In the genomic region with DNA sequence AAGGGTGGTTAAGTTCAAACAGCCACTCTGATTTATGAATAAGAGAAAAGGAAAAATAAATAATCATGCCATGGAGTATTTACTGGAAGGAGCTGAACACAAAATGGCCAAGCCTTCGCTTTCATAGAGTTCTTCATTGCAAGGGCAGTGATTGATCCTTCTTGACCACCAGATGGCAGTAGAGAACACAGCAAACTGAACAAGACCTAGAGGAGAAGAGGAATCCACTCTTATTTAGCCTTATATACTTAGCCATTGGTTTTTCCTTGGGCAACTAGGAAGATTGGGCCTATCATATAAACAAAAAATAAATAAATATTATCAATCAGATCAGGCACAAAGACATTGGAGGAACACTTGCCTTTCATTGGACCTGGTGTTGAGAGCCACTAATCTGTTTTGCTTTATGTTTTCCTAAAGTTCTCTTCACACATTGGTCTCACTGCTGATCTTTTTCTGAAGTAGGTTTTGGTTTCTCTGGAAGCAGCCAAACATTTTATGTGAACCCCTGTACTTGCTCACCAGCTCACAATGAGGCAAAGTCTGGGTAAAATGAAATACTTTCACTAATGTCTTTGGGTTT, we compare ENCODE assay signal across 8 cellular contexts. TPM values are rescaled to one million over a fixed set of nuclear protein-coding genes. Genes with fewer than 3 reads are reported as not detected.
DNase-seq lines count a peak whose midpoint lies in the region; ATAC-seq and TF ChIP-seq lines count a peak whose summit lies in the region.

No MANE protein-coding gene starts in this region.

- H3K27me3 ChIP-seq in KMS-11 (ENCODE audit: insufficient read depth, low read depth) (no peaks in the 10 kb centered on the region), dorsolateral prefrontal cortex (no peaks in the 10 kb centered on the region), lower lobe of right lung (ENCODE audit: low read depth) (no peaks in the 10 kb centered on the region), upper lobe of left lung (no peaks in the 10 kb centered on the region)

- TF ChIP-seq CTCF in 22Rv1 (IDR thresholded peaks at IDR 0.05), result peak; percentile 95
- TF ChIP-seq CTCF in KMS-11 (conservative IDR thresholded peaks at IDR 0.05; ENCODE audit: low read depth, low read length), result peak; percentile 93
- peak; percentile 85 to 99 (median 96) for TF ChIP-seq CTCF in dorsolateral prefrontal cortex (IDR thresholded peaks at IDR 0.05 in 54 of 56, conservative IDR thresholded peaks at IDR 0.05 in 2 of 56; ENCODE audit: low read depth in 1 of 56, partially characterized antibody in 56 of 56)
- peak; percentile 86 for TF ChIP-seq CTCF in lower lobe of right lung (IDR thresholded peaks at IDR 0.05)
- peak; percentile 59 to 82 (median 78) for TF ChIP-seq CTCF in upper lobe of left lung (IDR thresholded peaks at IDR 0.05)

- intact Hi-C loops in dorsolateral prefrontal cortex (cut with DNase I) (loop anchor here in 1 of 2 donors (2.0 to 10.0 kb wide), 2 partner anchors 58 to 610 kb away; a partner anchor contains a TSS), lower lobe of right lung (cut with DNase I) (no loop called here)

- no peak for TF ChIP-seq POLR2A in upper lobe of left lung (IDR thresholded peaks at IDR 0.05)

- DNase-seq in G401 (ENCODE audit: low spot score) (peak; percentile 72), RKO (ENCODE audit: low spot score) (peak; percentile 83), dorsolateral prefrontal cortex (peak in 4 of 10 donors; percentile 7 to 58 (median 29)), lower lobe of right lung (no peak), upper lobe of left lung (peak in 1 of 2 donors; percentile 40)

- 3 to 7% methylated on average over 1 of the region's 1 CpG for WGBS in upper lobe of left lung, 2 donors

- peak overlapping the region; percentile 56 for H2AFZ ChIP-seq in KMS-11 (ENCODE audit: low read depth)

- H3K4me3 ChIP-seq in KMS-11 (IDR thresholded peaks at IDR 0.05; ENCODE audit: insufficient read depth, low read depth, low read length), result no peak overlapping the region
- no peak overlapping the region for H3K4me3 ChIP-seq in dorsolateral prefrontal cortex
- H3K4me3 ChIP-seq in lower lobe of right lung, result no peak overlapping the region
- H3K4me3 ChIP-seq in upper lobe of left lung, result no peak overlapping the region

- H4K20me1 ChIP-seq in KMS-11 (ENCODE audit: insufficient read depth), result no peaks in the 10 kb centered on the region

- peak; percentile 65 for ATAC-seq in GM21825 (IDR thresholded peaks at IDR 0.05; ENCODE audit: unreplicated experiment)
- ATAC-seq in lower lobe of right lung, result peak; percentile 90 to 96
- peak; percentile 85 to 89 for ATAC-seq in upper lobe of left lung (ENCODE audit: low FRiP score in 2 of 2)

- no peaks in the 10 kb centered on the region for H3K9me3 ChIP-seq in lower lobe of right lung
- H3K9me3 ChIP-seq in upper lobe of left lung, result no peaks in the 10 kb centered on the region

- no peak for TF ChIP-seq EP300 in upper lobe of left lung (IDR thresholded peaks at IDR 0.05)

- H3K27ac ChIP-seq in 22Rv1 (no peak overlapping the region), KMS-11 (peak overlapping the region; percentile 74; the same call in 1 of the 2 replicates), dorsolateral prefrontal cortex (peak overlapping the region in 3 of 59 donors; percentile 1 to 43 (median 42)), lower lobe of right lung (no peak overlapping the region), upper lobe of left lung (no peak overlapping the region)

- 0 out of 2 replicates have a peak overlapping the region, but pooled peaks have one; percentile 29 for H3K9ac ChIP-seq in KMS-11

- H3K4me2 ChIP-seq in KMS-11, result peak overlapping the region; percentile 72

- H3K36me3 ChIP-seq in KMS-11 (ENCODE audit: insufficient read depth) (no peaks in the 10 kb centered on the region), lower lobe of right lung (no peaks in the 10 kb centered on the region), upper lobe of left lung (no peaks in the 10 kb centered on the region)

- in situ Hi-C loops in G401 (cut with HindIII; ENCODE audit: low sequenced_read_pairs), result no loop called here

- H3K79me2 ChIP-seq in KMS-11 (ENCODE audit: insufficient read depth, low read depth), result no peaks in the 10 kb centered on the region

- H3K4me1 ChIP-seq in KMS-11 (ENCODE audit: low read depth, poor library complexity, severe bottlenecking) (peaks cover 32% of the 10 kb centered on the region), lower lobe of right lung (peaks cover 10% of the 10 kb centered on the region), upper lobe of left lung (peaks cover 0 to 4% (median 2%) of the 10 kb centered on the region in 4 donors)

RNA-seq across cellular contexts. Expression of a gene that starts 58.0 kb away (rescaled TPM):
- total RNA-seq in G401 (2014; rRNA removed; shearing (Covaris generic)), result not detected in 2 replicates
- total RNA-seq in dorsolateral prefrontal cortex (100 to 1,000 TPM in 1 of 120 experiments, 10 to 100 TPM in 119; 11.2 to 111 (median 56.5) TPM), lower lobe of right lung (64.1 TPM), upper lobe of left lung (100 to 1,000 TPM in 1 of 6 donors, 10 to 100 TPM in 5; 36.7 to 137 (median 74.5) TPM)

Comparison
In these comparisons a context has a peak if more than half of its experiments do, and no peak if none do; other contexts are left out.
1. RNA of a gene that starts 58.0 kb away (total RNA-seq): 36.7 to 137 TPM in upper lobe of left lung, 64.1 TPM in lower lobe of right lung (single experiment) and 11.2 to 111 TPM in dorsolateral prefrontal cortex; not detected in G401; every median in the first group is over 10 times any median in the second.
2. Peak in every context shown above with its lines, with median percentiles within 50 percentile points of each other: CTCF ChIP-seq and ATAC-seq.